1 cellular context compared by ENCODE assay signal in genomic region chr17:46948544-46948943, GRCh38.
A peak's percentile ranks its signal among the peaks of the same experiment; 100 is the strongest.
TF ChIP-seq lines count a peak whose summit lies in the region.

No MANE protein-coding gene starts in this region.

TF ChIP-seq in K562, 482 proteins besides CTCF, POLR2A, EP300 and RAD21 (continued from another document):
- TF ChIP-seq PKNOX1 (IDR thresholded peaks at IDR 0.05), result peak; percentile 26; the same call in 1 of the 2 replicates
